Comparison of ENCODE assay signal across 22 cellular contexts in the genomic region with DNA sequence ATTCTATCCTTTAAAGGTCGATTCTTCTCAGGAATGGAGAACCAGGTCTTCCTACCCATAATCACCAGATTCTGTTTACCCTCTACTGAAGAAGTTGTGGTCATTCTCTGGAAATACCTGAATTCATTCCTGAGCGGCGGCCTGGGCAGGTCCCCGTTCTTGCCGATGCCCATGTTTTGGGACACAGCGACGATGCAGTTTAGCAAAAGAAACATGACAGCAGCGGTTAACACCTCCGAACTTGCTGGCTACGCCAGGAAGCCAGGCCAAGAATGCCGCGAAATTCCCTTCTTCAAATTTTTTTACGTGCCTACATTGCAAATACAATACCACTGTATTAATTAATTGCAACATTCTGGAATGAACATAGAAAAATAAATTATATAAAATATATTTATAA. TPM values are rescaled to one million over a fixed set of nuclear protein-coding genes. Genes with fewer than 3 reads are reported as not detected.
DNase-seq lines count a peak whose midpoint lies in the region; ATAC-seq, FAIRE-seq and TF ChIP-seq lines count a peak whose summit lies in the region.
"Had no signal": no experiment of that assay in that cellular context is flagged by ENCODE, and none has a peak within 500 bp of the region (broad histone marks: within the 10 kb centered on the region; RNA-seq: fewer than 3 reads in every experiment).

No MANE protein-coding gene starts in this region.

- peaks cover 41% of the 10 kb centered on the region for H3K36me3 Mint-ChIP-seq in activated CD4-positive, alpha-beta memory T cell treated with anti-CD3 and anti-CD28 coated beads, Interleukin-2, amount 10 ng/mL, durations not matched to agents 7 days and 5 days (ENCODE audit: low read depth)
- H3K36me3 Mint-ChIP-seq in activated CD4-positive, alpha-beta memory T cell treated with anti-CD3 and anti-CD28 coated beads for 36 hours = peaks cover 27% of the 10 kb centered on the region
- peaks cover 7% of the 10 kb centered on the region for H3K36me3 Mint-ChIP-seq in memory B cell

- WGBS in IMR-90 (ENCODE audit: extremely low coverage in 2 of 2, insufficient read length in 1 of 2), 2 experiments = 100% methylated on average over 1 of the region's 13 CpGs; no CpG with 5 or more reads in 1 of the 2 experiments
- 96% methylated on average over 13 of the region's 13 CpGs for WGBS in pancreas, 2 donors

- H3K79me1 ChIP-seq in IMR-90 (ENCODE audit: low read depth in 1 of 2, low read length in 2 of 2) = peaks cover 6 to 29% of the 10 kb centered on the region in 2 experiments; a peak in 2 of 4 replicates

- no peak overlapping the region for H3K14ac ChIP-seq in IMR-90 (replicated peaks; ENCODE audit: low read depth, low read length)

- H3K18ac ChIP-seq in IMR-90 (ENCODE audit: low read depth, low read length) = no peak overlapping the region

- H3K27me3 ChIP-seq in IMR-90 (ENCODE audit: control insufficient read depth, insufficient read depth, low read length) = no peaks in the 10 kb centered on the region
- no peaks in the 10 kb centered on the region for H3K27me3 ChIP-seq in pancreas
- H3K27me3 ChIP-seq: BE2C, MG63 had no signal

- no peak overlapping the region for H2AFZ ChIP-seq in IMR-90 (replicated peaks; ENCODE audit: low read length, poor library complexity)

- no peak overlapping the region for H3K56ac ChIP-seq in IMR-90 (ENCODE audit: extremely low read depth, insufficient read depth, low read length)

- H3K4me3 Mint-ChIP-seq in activated CD4-positive, alpha-beta memory T cell treated with anti-CD3 and anti-CD28 coated beads, Interleukin-2, amount 10 ng/mL, durations not matched to agents 7 days and 5 days = peak overlapping the region; percentile 9
- H3K4me3 Mint-ChIP-seq in activated CD4-positive, alpha-beta memory T cell treated with anti-CD3 and anti-CD28 coated beads for 36 hours = no peak overlapping the region
- H3K4me3 Mint-ChIP-seq in memory B cell = no peak overlapping the region

- CTCF ChIA-PET in activated CD4-positive, alpha-beta memory T cell treated with anti-CD3 and anti-CD28 coated beads, Interleukin-2, amount 10 ng/mL, durations not matched to agents 7 days and 5 days (lab: Charles Lee) = interaction anchor here (1.6 to 2.6 kb wide), 2 partner anchors 8 to 48 kb away, joined by 3 to 11 read pairs; no protein-coding TSS in a partner anchor
- CTCF ChIA-PET in activated CD4-positive, alpha-beta memory T cell treated with anti-CD3 and anti-CD28 coated beads for 36 hours (lab: Charles Lee) = no interaction called here
- CTCF ChIA-PET in IMR-90 (lab: Yijun Ruan, JAX) = no interaction called here

- no peak for TF ChIP-seq RAD21 in IMR-90 (IDR thresholded peaks at IDR 0.05; ENCODE audit: low read length)

- no peak overlapping the region for H4K5ac ChIP-seq in IMR-90 (ENCODE audit: low read depth, low read length)

- H2BK15ac ChIP-seq in IMR-90 (ENCODE audit: low read depth, low read length) = no peak overlapping the region

- intact Hi-C loops in activated CD4-positive, alpha-beta memory T cell treated with anti-CD3 and anti-CD28 coated beads for 36 hours (cut with micrococcal nuclease) = no loop called here
- intact Hi-C loops in IMR-90 (cut with micrococcal nuclease) = loop anchor here (10.0 kb wide), 1 partner anchor 216 kb away; no protein-coding TSS in a partner anchor
- intact Hi-C loops in pancreas (cut with DNase I) = loop anchor here in 2 of 3 donors (10.0 kb wide), 2 partner anchors 46 to 56 kb away; no protein-coding TSS in a partner anchor

- H2BK20ac ChIP-seq in IMR-90 (ENCODE audit: low read depth, low read length) = no peak overlapping the region

- no peak for DNase-seq in activated CD4-positive, alpha-beta memory T cell treated with anti-CD3 and anti-CD28 coated beads, Interleukin-2, amount 10 ng/mL, durations not matched to agents 7 days and 5 days
- no peak for DNase-seq in activated CD4-positive, alpha-beta memory T cell treated with anti-CD3 and anti-CD28 coated beads for 36 hours
- no peak for DNase-seq in IMR-90
- DNase-seq in memory B cell (ENCODE audit: low spot score in 2 of 2) = no peak
- DNase-seq in NCI-H1436 (lab: John Stamatoyannopoulos, UW) = no peak
- DNase-seq in pancreas = no peak
- no peak for DNase-seq in stimulated activated CD4-positive, alpha-beta T cell treated with anti-CD3 and anti-CD28 coated beads, Interleukin-4, amount 100 ng/mL, for 4 hours
- DNase-seq: ACHN, BE2C, H9, KBM-7, MG63, NCI-H1694, NCI-H2029 treated with DMSO at 0.1 percent for 48 hours, NCI-H510A, NCI-H69, SHP77 treated with DMSO at 0.1 percent for 48 hours had no signal

- ATAC-seq in IMR-90 (ENCODE audit: low read depth) (no peak), memory B cell (ENCODE audit: low read depth) (no peak), GM19035 (IDR thresholded peaks at IDR 0.05; ENCODE audit: unreplicated experiment) (no peak), pancreas (no peak)
- ATAC-seq: Panc1 had no signal

- H4K20me1 ChIP-seq in IMR-90 (ENCODE audit: insufficient read depth, low read length) = no peaks in the 10 kb centered on the region

- POLR2A ChIA-PET in activated CD4-positive, alpha-beta memory T cell treated with anti-CD3 and anti-CD28 coated beads, Interleukin-2, amount 10 ng/mL, durations not matched to agents 7 days and 5 days (lab: Charles Lee) = interaction anchor here (1.7 to 2.9 kb wide), 2 partner anchors 10 to 73 kb away, joined by 5 to 23 read pairs; no protein-coding TSS in a partner anchor
- POLR2A ChIA-PET in activated CD4-positive, alpha-beta memory T cell treated with anti-CD3 and anti-CD28 coated beads for 36 hours (lab: Charles Lee) = no interaction called here
- POLR2A ChIA-PET in IMR-90 (lab: Charles Lee; ENCODE audit: unreplicated experiment) = no interaction called here

- H2AK9ac ChIP-seq in IMR-90 (replicated peaks; ENCODE audit: low read depth, low read length, poor library complexity) = peak overlapping the region; percentile 53

- H3K9me1 ChIP-seq in IMR-90 (ENCODE audit: insufficient read depth, low read length) = no peaks in the 10 kb centered on the region

- H3K36me3 ChIP-seq in IMR-90 (ENCODE audit: control insufficient read depth, insufficient read depth, low read length) (peaks cover 4% of the 10 kb centered on the region), pancreas (no peaks in the 10 kb centered on the region)

- no peak overlapping the region for H2BK120ac ChIP-seq in IMR-90 (ENCODE audit: low read depth, low read length)

- TF ChIP-seq CTCF in IMR-90 (conservative IDR thresholded peaks at IDR 0.05; ENCODE audit: low read depth, low read length) (no peak), pancreas (IDR thresholded peaks at IDR 0.05) (no peak)

- no peak overlapping the region for H3K4ac ChIP-seq in IMR-90 (ENCODE audit: low read depth, low read length)

- no peak overlapping the region for H2BK5ac ChIP-seq in IMR-90 (ENCODE audit: low read depth, low read length, poor library complexity, severe bottlenecking)

- in situ Hi-C loops in IMR-90 (cut with MboI; ENCODE audit: low sequenced_read_pairs) = no loop called here

- H3K9me3 Mint-ChIP-seq in activated CD4-positive, alpha-beta memory T cell treated with anti-CD3 and anti-CD28 coated beads, Interleukin-2, amount 10 ng/mL, durations not matched to agents 7 days and 5 days = no peaks in the 10 kb centered on the region
- no peaks in the 10 kb centered on the region for H3K9me3 Mint-ChIP-seq in activated CD4-positive, alpha-beta memory T cell treated with anti-CD3 and anti-CD28 coated beads for 36 hours
- no peaks in the 10 kb centered on the region for H3K9me3 Mint-ChIP-seq in memory B cell
- H3K9me3 Mint-ChIP-seq: H9 had no signal

- TF ChIP-seq POLR2A in IMR-90 (IDR thresholded peaks at IDR 0.05; ENCODE audit: low read depth, low read length) = no peak

- H3K23ac ChIP-seq in IMR-90 (ENCODE audit: low read depth, low read length) = no peak overlapping the region

- no peak overlapping the region for H3K9ac ChIP-seq in IMR-90 (ENCODE audit: low read depth, low read length)

- H3K27ac ChIP-seq in IMR-90 (ENCODE audit: insufficient read depth, low read length) = no peak overlapping the region
- no peak overlapping the region for H3K27ac ChIP-seq in pancreas
- H3K27ac ChIP-seq: RWPE1 had no signal

- no peaks in the 10 kb centered on the region for H3K27me3 Mint-ChIP-seq in activated CD4-positive, alpha-beta memory T cell treated with anti-CD3 and anti-CD28 coated beads, Interleukin-2, amount 10 ng/mL, durations not matched to agents 7 days and 5 days
- no peaks in the 10 kb centered on the region for H3K27me3 Mint-ChIP-seq in activated CD4-positive, alpha-beta memory T cell treated with anti-CD3 and anti-CD28 coated beads for 36 hours
- no peaks in the 10 kb centered on the region for H3K27me3 Mint-ChIP-seq in memory B cell

- H3K9me3 ChIP-seq in IMR-90 (ENCODE audit: control insufficient read depth, insufficient read depth, low read length) = no peaks in the 10 kb centered on the region
- H3K9me3 ChIP-seq in pancreas = no peaks in the 10 kb centered on the region
- H3K9me3 ChIP-seq: BE2C, MG63 had no signal

- H3K4me1 ChIP-seq in IMR-90 (ENCODE audit: control insufficient read depth, insufficient read depth, low read length) = peaks cover 1% of the 10 kb centered on the region; the same call in 1 of the 2 replicates
- peaks cover 5 to 22% (median 18%) of the 10 kb centered on the region in 3 donors for H3K4me1 ChIP-seq in pancreas

- H3K27ac Mint-ChIP-seq in activated CD4-positive, alpha-beta memory T cell treated with anti-CD3 and anti-CD28 coated beads, Interleukin-2, amount 10 ng/mL, durations not matched to agents 7 days and 5 days = no peak overlapping the region
- no peak overlapping the region for H3K27ac Mint-ChIP-seq in activated CD4-positive, alpha-beta memory T cell treated with anti-CD3 and anti-CD28 coated beads for 36 hours
- H3K27ac Mint-ChIP-seq in memory B cell = peak overlapping the region; percentile 51

- no peak overlapping the region for H4K91ac ChIP-seq in IMR-90 (ENCODE audit: insufficient read depth, low read depth, low read length)

- H3K4me1 Mint-ChIP-seq in activated CD4-positive, alpha-beta memory T cell treated with anti-CD3 and anti-CD28 coated beads, Interleukin-2, amount 10 ng/mL, durations not matched to agents 7 days and 5 days = peaks cover 37% of the 10 kb centered on the region
- peaks cover 38% of the 10 kb centered on the region for H3K4me1 Mint-ChIP-seq in activated CD4-positive, alpha-beta memory T cell treated with anti-CD3 and anti-CD28 coated beads for 36 hours (ENCODE audit: low read depth)
- peaks cover 19% of the 10 kb centered on the region for H3K4me1 Mint-ChIP-seq in memory B cell

- H3K4me2 ChIP-seq in IMR-90 (ENCODE audit: low read depth, low read length) = no peak overlapping the region

- BruUV-seq in IMR-90 (replicated peaks; lab: Mats Ljungman, UMichigan) = no TSS peak

- no peak for FAIRE-seq in pancreas (lab: Jason Lieb, UNC)
- FAIRE-seq: D721Med had no signal

- no peak overlapping the region for H2AK5ac ChIP-seq in IMR-90 (ENCODE audit: low read depth, low read length)

- H3K4me3 ChIP-seq in IMR-90 (ENCODE audit: insufficient read depth, low read depth, low read length) (no peak overlapping the region), pancreas (no peak overlapping the region)

- dilution Hi-C loops in IMR-90 (cut with HindIII; ENCODE audit: low sequenced_read_pairs, unreplicated experiment) = no loop called here

- no peak overlapping the region for H4K8ac ChIP-seq in IMR-90 (ENCODE audit: low read depth in 2 of 2, low read length in 2 of 2)

RNA-seq across cellular contexts. Expression of a gene that starts 1.4 kb away (rescaled TPM):
- total RNA-seq in activated CD4-positive, alpha-beta memory T cell treated with anti-CD3 and anti-CD28 coated beads, Interleukin-2, amount 10 ng/mL, durations not matched to agents 7 days and 5 days = 10 to 100 TPM in 1 of 2 experiments, 1 to 10 TPM in 1; 9.4 to 10.4 TPM
- 1 to 10 TPM; 6.8 to 9.7 TPM for total RNA-seq in activated CD4-positive, alpha-beta memory T cell treated with anti-CD3 and anti-CD28 coated beads for 36 hours
- total RNA-seq in IMR-90 (2012; rRNA removed) (2.3 and 3.9 TPM in 2 replicates), pancreas (1 to 10 TPM; 3.0 to 5.0 (median 4.0) TPM)
- polyA plus RNA-seq in IMR-90 (2012; rRNA removed) (0.95 and 1.1 TPM in 2 replicates), pancreas (1 to 10 TPM; 1.9 to 3.6 TPM)
- polyA plus RNA-seq in IMR-90 (2012; cell fraction: cytosol; rRNA removed) = 0.31 and 0.42 TPM in 2 replicates
- 0.17 and 0.34 TPM in 2 replicates for polyA plus RNA-seq in IMR-90 (2012; cell fraction: nucleus; rRNA removed; ENCODE audit: low replicate concordance)

RNA-seq across cellular contexts. Expression of a gene that starts 1.6 kb away (rescaled TPM):
- total RNA-seq in activated CD4-positive, alpha-beta memory T cell treated with anti-CD3 and anti-CD28 coated beads, Interleukin-2, amount 10 ng/mL, durations not matched to agents 7 days and 5 days = 10 to 100 TPM; 15.2 to 16.1 TPM
- total RNA-seq in activated CD4-positive, alpha-beta memory T cell treated with anti-CD3 and anti-CD28 coated beads for 36 hours = 10 to 100 TPM; 15.3 to 16.2 TPM
- total RNA-seq in IMR-90 (2012; rRNA removed) (6.8 and 11.1 TPM in 2 replicates), pancreas (1 to 10 TPM; 4.5 to 9.7 (median 5.8) TPM)
- polyA plus RNA-seq in IMR-90 (2012; rRNA removed) (4.9 TPM in 2 replicates), pancreas (1 to 10 TPM; 3.3 to 4.1 TPM)
- 1.2 and 1.6 TPM in 2 replicates for polyA plus RNA-seq in IMR-90 (2012; cell fraction: cytosol; rRNA removed)
- 0.98 and 3.2 TPM in 2 replicates for polyA plus RNA-seq in IMR-90 (2012; cell fraction: nucleus; rRNA removed; ENCODE audit: low replicate concordance)

RNA-seq across cellular contexts. Expression of a gene that starts 32.9 kb away (rescaled TPM):
- not detected for total RNA-seq in activated CD4-positive, alpha-beta memory T cell treated with anti-CD3 and anti-CD28 coated beads, Interleukin-2, amount 10 ng/mL, durations not matched to agents 7 days and 5 days
- total RNA-seq in activated CD4-positive, alpha-beta memory T cell treated with anti-CD3 and anti-CD28 coated beads for 36 hours = not detected
- not detected in 2 replicates for total RNA-seq in IMR-90 (2012; rRNA removed)
- not detected in 2 replicates for polyA plus RNA-seq in IMR-90 (2012; rRNA removed)
- polyA plus RNA-seq in IMR-90 (2012; cell fraction: cytosol; rRNA removed) = not detected in 2 replicates
- not detected in 2 replicates for polyA plus RNA-seq in IMR-90 (2012; cell fraction: nucleus; rRNA removed; ENCODE audit: low replicate concordance)
- 1 to 10 TPM; 1.7 to 3.4 (median 2.3) TPM for total RNA-seq in pancreas
- polyA plus RNA-seq in pancreas = 1 to 10 TPM; 3.5 to 7.5 TPM
- total RNA-seq: H9, HT1080 had no signal
